27 cellular contexts compared by ENCODE assay signal in the genomic region with DNA sequence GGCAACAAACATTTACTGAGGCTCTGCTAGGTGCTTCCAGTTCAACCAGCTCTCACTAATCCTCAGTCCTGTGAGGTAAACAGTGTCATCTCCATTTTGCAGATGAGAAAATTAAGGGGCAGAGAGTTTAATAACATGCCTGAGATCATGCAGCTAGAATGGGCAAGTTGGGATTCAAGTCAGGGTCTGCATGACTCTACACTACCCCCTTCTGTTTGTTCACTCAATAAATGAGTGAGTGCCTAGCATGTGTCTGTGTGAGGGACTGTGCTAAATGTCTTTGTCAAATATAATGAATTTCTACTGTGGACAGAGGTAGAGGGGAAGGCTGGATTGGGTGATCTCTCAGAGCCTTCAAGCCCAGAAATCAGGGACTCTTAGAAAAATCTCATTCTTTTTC. TPM values are rescaled to one million over a fixed set of nuclear protein-coding genes. Genes with fewer than 3 reads are reported as not detected.
DNase-seq lines count a peak whose midpoint lies in the region; ATAC-seq and TF ChIP-seq lines count a peak whose summit lies in the region.
"Had no signal": no experiment of that assay in that cellular context is flagged by ENCODE, and none has a peak within 500 bp of the region (broad histone marks: within the 10 kb centered on the region; RNA-seq: fewer than 3 reads in every experiment).

No MANE protein-coding gene starts in this region.

- TF ChIP-seq CTCF in GM12875 (IDR thresholded peaks at IDR 0.05; ENCODE audit: borderline replicate concordance, insufficient read depth, low read depth, low read length) (peak; percentile 7; the same call in 1 of the 2 replicates), RWPE1 (conservative IDR thresholded peaks at IDR 0.05; ENCODE audit: low read depth) (no peak), fibroblast of villous mesenchyme (IDR thresholded peaks at IDR 0.05; ENCODE audit: insufficient read depth, low read depth, low read length) (peak; percentile 11), spleen (IDR thresholded peaks at IDR 0.05 in 8 of 11, conservative IDR thresholded peaks at IDR 0.05 in 3 of 11) (no peak)

- H3K36me3 ChIP-seq in spleen = peaks cover 0 to 23% (median 2%) of the 10 kb centered on the region in 6 donors

- no peaks in the 10 kb centered on the region for H3K27me3 ChIP-seq in spleen (replicated peaks in 1 of 7)
- H3K27me3 ChIP-seq: ascending aorta, heart right ventricle, Peyer's patch had no signal

- no peaks in the 10 kb centered on the region for H3K9me3 ChIP-seq in spleen
- H3K9me3 ChIP-seq: ascending aorta, heart right ventricle, Peyer's patch had no signal

- CTCF ChIA-PET in RWPE1 (lab: Yijun Ruan, JAX) = interaction anchor here (0.6 to 0.7 kb wide), 2 partner anchors 30 to 249 kb away, joined by 3 to 5 read pairs; no protein-coding TSS in a partner anchor

- DNase-seq in RWPE1 (ENCODE audit: low spot score) = no peak
- no peak for DNase-seq in fibroblast of villous mesenchyme (ENCODE audit: low read depth)
- no peak for DNase-seq in spleen
- no peak for DNase-seq in iPS-NIHi7 (ENCODE audit: extremely low spot score)
- DNase-seq: activated CD4-positive, alpha-beta T cell treated with anti-CD3 and anti-CD28 coated beads, Interleukin-2, amount 10 ng/mL, durations not matched to agents 24 days and 14 days; activated T-cell treated with anti-CD3 and anti-CD28 coated beads, Interleukin-2, amount 50 U/mL, for 72 hours; Calu3; heart right ventricle; left colon; NCI-H1417; NCI-H2081; NCI-H446; Peyer's patch; stimulated activated CD4-positive, alpha-beta T cell treated with anti-CD3 and anti-CD28 coated beads, Interleukin-1b, Interleukin-23, amount 100 ng/mL, for 48 hours had no signal

- peaks cover 22 to 91% (median 76%) of the 10 kb centered on the region in 6 donors for H3K4me1 ChIP-seq in spleen

- POLR2A ChIA-PET in RWPE1 (lab: Yijun Ruan, JAX; ENCODE audit: low non-redundant PET) = no interaction called here

- TF ChIP-seq POLR2A in spleen (IDR thresholded peaks at IDR 0.05) = no peak

- ATAC-seq in GM19023 (IDR thresholded peaks at IDR 0.05; ENCODE audit: unreplicated experiment) (no peak), GM21390 (IDR thresholded peaks at IDR 0.05; ENCODE audit: unreplicated experiment) (no peak)
- ATAC-seq: activated T-cell treated with anti-CD3 and anti-CD28 coated beads, Interleukin-2, amount 50 U/mL, for 72 hours; HCT116; heart right ventricle; left colon had no signal

- H3K27ac ChIP-seq in RWPE1 = peak overlapping the region; percentile 96
- peak overlapping the region in 7 of 8 donors; percentile 10 to 77 (median 68) for H3K27ac ChIP-seq in spleen
- H3K27ac ChIP-seq: ascending aorta, Peyer's patch, VCaP had no signal

- no peak overlapping the region for H3K4me3 ChIP-seq in GM12875 (ENCODE audit: low read depth, low read length)
- no peak overlapping the region for H3K4me3 ChIP-seq in fibroblast of villous mesenchyme (ENCODE audit: low read depth, low read length)
- peak overlapping the region in 1 of 8 donors; percentile 1 for H3K4me3 ChIP-seq in spleen
- H3K4me3 ChIP-seq: ascending aorta, heart right ventricle, Peyer's patch had no signal

- intact Hi-C loops in spleen (cut with DNase I; ENCODE audit: low total_unique reads) = no loop called here

RNA-seq across cellular contexts. Expression of gene PEF1, which starts 4.5 kb away (rescaled TPM):
- total RNA-seq in fibroblast of villous mesenchyme = 78.3 and 99.7 TPM in 2 replicates
- total RNA-seq in spleen = 10 to 100 TPM; 48.2 to 73.4 (median 54.5) TPM
- polyA plus RNA-seq in spleen = 10 to 100 TPM; 46.5 to 70.4 (median 60.8) TPM

RNA-seq across cellular contexts. Expression of gene HCRTR1, which starts 22.7 kb away (rescaled TPM):
- under 0.01 TPM in 2 replicates for total RNA-seq in fibroblast of villous mesenchyme
- not detected for total RNA-seq in spleen
- under 1 TPM in 1 of 3 donors, not detected in 2; 0.06 TPM for polyA plus RNA-seq in spleen
- total RNA-seq: activated CD4-positive, alpha-beta T cell treated with anti-CD3 and anti-CD28 coated beads, Interleukin-2, amount 10 ng/mL, durations not matched to agents 24 days and 14 days; activated naive CD4-positive, alpha-beta T cell treated with anti-CD3 and anti-CD28 coated beads, Interleukin-2, amount 50 U/mL, for 72 hours; activated T-cell treated with anti-CD3 and anti-CD28 coated beads, Interleukin-2, amount 50 U/mL, for 72 hours; ascending aorta; Calu3; Daoy; M059J; myocyte; Peyer's patch; SK-MEL-5; ureter had no signal
- polyA plus RNA-seq: CD14-positive monocyte had no signal

Comparison
In these comparisons a context has a peak if more than half of its experiments do, and no peak if none do; other contexts are left out.
1. CTCF ChIP-seq: peak in GM12875 (single experiment) and fibroblast of villous mesenchyme (single experiment); none in RWPE1 (single experiment) and spleen (0 of 11).